ENCODE assay signal across 8 cellular contexts in genomic region chr3:66428733-66429132, GRCh38.
DNase-seq lines count a peak whose midpoint lies in the region; ATAC-seq and TF ChIP-seq lines count a peak whose summit lies in the region.

No MANE protein-coding gene starts in this region.

- H3K4me1 ChIP-seq in BLaER1 treated with 17β-estradiol and CSF1 and Interleukin-3, amounts not matched to agents 10 nM and 100 nM: peaks cover 43 to 71% (median 60%) of the 10 kb centered on the region in 10 experiments
- H3K4me1 ChIP-seq in breast epithelium: peaks cover 0 to 41% of the 10 kb centered on the region in 2 donors
- peaks cover 53% of the 10 kb centered on the region for H3K4me1 ChIP-seq in upper lobe of right lung

- TF ChIP-seq CTCF in breast epithelium (IDR thresholded peaks at IDR 0.05) (no peak), upper lobe of right lung (IDR thresholded peaks at IDR 0.05) (no peak)

- no peak for TF ChIP-seq POLR2A in breast epithelium (IDR thresholded peaks at IDR 0.05)

- DNase-seq in NCI-H2029 treated with DMSO at 0.1 percent for 48 hours (lab: John Stamatoyannopoulos, UW) (peak; percentile 39), breast epithelium (ENCODE audit: low spot score in 2 of 2) (peak; percentile 85 to 93), left kidney (ENCODE audit: low read depth, low spot score) (peak; percentile 63), upper lobe of right lung (no peak), HuH-7 (ENCODE audit: low spot score) (no peak)

- ATAC-seq in upper lobe of right lung: peak; percentile 53
- no peak for ATAC-seq in GM18868 (IDR thresholded peaks at IDR 0.05; ENCODE audit: unreplicated experiment)
- ATAC-seq in GM19328 (IDR thresholded peaks at IDR 0.05; ENCODE audit: unreplicated experiment): no peak

- intact Hi-C loops in breast epithelium (cut with DNase I; ENCODE audit: low total_unique reads) (no loop called here), upper lobe of right lung (cut with DNase I) (no loop called here)

- H3K9me3 ChIP-seq in BLaER1 treated with 17β-estradiol and CSF1 and Interleukin-3, amounts not matched to agents 10 nM and 100 nM (replicated peaks in 1 of 11): peaks cover 11 to 50% (median 27%) of the 10 kb centered on the region in 11 experiments
- H3K9me3 ChIP-seq in breast epithelium: no peaks in the 10 kb centered on the region
- H3K9me3 ChIP-seq in upper lobe of right lung: no peaks in the 10 kb centered on the region

- H3K9ac ChIP-seq in BLaER1 treated with 17β-estradiol and CSF1 and Interleukin-3, amounts not matched to agents 10 nM and 100 nM: no peak overlapping the region

- peak overlapping the region; percentile 63 to 82 (median 79) for H3K4me2 ChIP-seq in BLaER1 treated with 17β-estradiol and CSF1 and Interleukin-3, amounts not matched to agents 10 nM and 100 nM

- H3K27ac ChIP-seq in BLaER1 treated with 17β-estradiol and CSF1 and Interleukin-3, amounts not matched to agents 10 nM and 100 nM: peak overlapping the region in 4 of 11 experiments; percentile 16 to 22 (median 20); a peak in 3 of 22 replicates
- H3K27ac ChIP-seq in breast epithelium (peak overlapping the region; percentile 88 to 91), upper lobe of right lung (no peak overlapping the region)

- no peak overlapping the region; a peak in 1 of 20 replicates for H3K4me3 ChIP-seq in BLaER1 treated with 17β-estradiol and CSF1 and Interleukin-3, amounts not matched to agents 10 nM and 100 nM
- peak overlapping the region in 1 of 3 donors; percentile 40 for H3K4me3 ChIP-seq in breast epithelium
- H3K4me3 ChIP-seq in upper lobe of right lung: no peak overlapping the region

- peaks cover 0 to 83% (median 49%) of the 10 kb centered on the region in 11 experiments; a peak in 18 of 22 replicates for H3K36me3 ChIP-seq in BLaER1 treated with 17β-estradiol and CSF1 and Interleukin-3, amounts not matched to agents 10 nM and 100 nM
- H3K36me3 ChIP-seq in breast epithelium (no peaks in the 10 kb centered on the region), upper lobe of right lung (no peaks in the 10 kb centered on the region)

- H3K27me3 ChIP-seq in BLaER1 treated with 17β-estradiol and CSF1 and Interleukin-3, amounts not matched to agents 10 nM and 100 nM: no peaks in the 10 kb centered on the region
- no peaks in the 10 kb centered on the region for H3K27me3 ChIP-seq in breast epithelium
- no peaks in the 10 kb centered on the region for H3K27me3 ChIP-seq in upper lobe of right lung

- peaks cover 0 to 60% (median 10%) of the 10 kb centered on the region in 11 experiments; a peak in 11 of 22 replicates for H4K20me1 ChIP-seq in BLaER1 treated with 17β-estradiol and CSF1 and Interleukin-3, amounts not matched to agents 10 nM and 100 nM

Comparison
In these comparisons a context has a peak if more than half of its experiments do, and no peak if none do; other contexts are left out.
1. DNase-seq: peak in NCI-H2029 treated with DMSO at 0.1 percent for 48 hours (single experiment), breast epithelium (2 of 2) and left kidney (single experiment); none in upper lobe of right lung (single experiment) and HuH-7 (single experiment).